20 cellular contexts compared by ENCODE assay signal in the genomic region with DNA sequence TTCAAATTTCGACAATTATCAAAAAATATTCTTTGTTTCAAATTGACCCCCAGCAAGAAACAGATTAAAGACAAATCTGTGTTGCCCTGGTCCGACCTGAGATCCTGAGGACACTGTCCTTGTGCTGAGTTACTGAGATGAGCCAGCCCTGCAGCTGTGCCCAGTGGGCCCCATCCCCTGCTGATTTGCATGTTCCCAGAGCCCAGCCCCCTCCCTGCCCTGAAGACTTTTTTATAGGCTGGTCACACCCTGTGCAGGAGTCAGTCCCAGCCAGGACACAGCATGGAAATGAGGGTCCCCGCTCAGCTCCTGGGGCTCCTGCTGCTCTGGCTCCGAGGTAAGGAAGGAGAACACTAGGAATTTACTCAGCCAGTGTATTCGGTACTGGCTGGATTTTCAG. TPM values are rescaled to one million over a fixed set of nuclear protein-coding genes. Genes with fewer than 3 reads are reported as not detected.
DNase-seq lines count a peak whose midpoint lies in the region; ATAC-seq and TF ChIP-seq lines count a peak whose summit lies in the region.
"Had no signal": no experiment of that assay in that cellular context is flagged by ENCODE, and none has a peak within 500 bp of the region (broad histone marks: within the 10 kb centered on the region; RNA-seq: fewer than 3 reads in every experiment).

No MANE protein-coding gene starts in this region.

- ATAC-seq in stimulated activated naive CD8-positive, alpha-beta T cell treated with anti-CD3 and anti-CD28 coated beads, Interleukin-15, Interleukin-2, amounts not matched to agents 100 U/mL and 50 U/mL, for 24 hours, result no peak
- ATAC-seq in naive thymus-derived CD8-positive, alpha-beta T cell, result no peak
- ATAC-seq in GM19455 (IDR thresholded peaks at IDR 0.05; ENCODE audit: unreplicated experiment), result no peak
- no peak for ATAC-seq in HG02623 (IDR thresholded peaks at IDR 0.05; ENCODE audit: unreplicated experiment)
- ATAC-seq: K562 had no signal

- H3K36me3 ChIP-seq in OCI-LY3 (replicated peaks; ENCODE audit: low read depth, low read length), result no peaks in the 10 kb centered on the region
- H3K36me3 ChIP-seq: adrenal gland, cardiac muscle cell, esophagus muscularis mucosa had no signal

- TF ChIP-seq CTCF in OCI-LY3 (IDR thresholded peaks at IDR 0.05; ENCODE audit: low read depth, low read length), result no peak

- H3K27me3 Mint-ChIP-seq in stimulated activated naive CD8-positive, alpha-beta T cell treated with anti-CD3 and anti-CD28 coated beads, Interleukin-15, Interleukin-2, amounts not matched to agents 100 ng/mL and 50 ng/mL, for 24 hours, result peaks cover 14% of the 10 kb centered on the region
- H3K27me3 Mint-ChIP-seq in naive thymus-derived CD8-positive, alpha-beta T cell, result peaks cover 4 to 44% (median 23%) of the 10 kb centered on the region in 5 donors

- POLR2A ChIA-PET in naive thymus-derived CD8-positive, alpha-beta T cell (lab: Charles Lee), result no interaction called here

- peak overlapping the region; percentile 68 for H3K4me3 ChIP-seq in OCI-LY3 (ENCODE audit: low read length)
- H3K4me3 ChIP-seq: adrenal gland, cardiac muscle cell, esophagus muscularis mucosa, K562, skin epidermis had no signal

- H3K9ac ChIP-seq in OCI-LY3 (ENCODE audit: low read length), result no peak overlapping the region
- H3K9ac ChIP-seq: parathyroid adenoma had no signal

- no peaks in the 10 kb centered on the region for H3K36me3 Mint-ChIP-seq in stimulated activated naive CD8-positive, alpha-beta T cell treated with anti-CD3 and anti-CD28 coated beads, Interleukin-15, Interleukin-2, amounts not matched to agents 100 ng/mL and 50 ng/mL, for 24 hours (ENCODE audit: low read depth)
- no peaks in the 10 kb centered on the region for H3K36me3 Mint-ChIP-seq in naive thymus-derived CD8-positive, alpha-beta T cell

- H3K4me1 Mint-ChIP-seq in stimulated activated naive CD8-positive, alpha-beta T cell treated with anti-CD3 and anti-CD28 coated beads, Interleukin-15, Interleukin-2, amounts not matched to agents 100 ng/mL and 50 ng/mL, for 24 hours (ENCODE audit: low read depth), result peaks cover 4% of the 10 kb centered on the region
- peaks cover 0 to 31% (median 0%) of the 10 kb centered on the region in 4 donors for H3K4me1 Mint-ChIP-seq in naive thymus-derived CD8-positive, alpha-beta T cell

- DNase-seq in stimulated activated naive CD8-positive, alpha-beta T cell treated with anti-CD3 and anti-CD28 coated beads, Interleukin-15, Interleukin-2, amounts not matched to agents 100 U/mL and 50 U/mL, for 24 hours, result no peak
- peak; percentile 22 for DNase-seq in iPS-NIHi7 (ENCODE audit: extremely low spot score)
- no peak for DNase-seq in naive thymus-derived CD8-positive, alpha-beta T cell
- no peak for DNase-seq in putamen (ENCODE audit: low spot score)
- DNase-seq: NCI-H1092 treated with DMSO at 0.1 percent for 48 hours, NCI-H2171 treated with DMSO at 0.1 percent for 48 hours, NCI-H82, trophoblast cell had no signal

- no peaks in the 10 kb centered on the region for H3K79me2 ChIP-seq in OCI-LY3 (ENCODE audit: low read length)
- H3K79me2 ChIP-seq: parathyroid adenoma had no signal

- peak overlapping the region; percentile 80 for H3K4me2 ChIP-seq in OCI-LY3 (ENCODE audit: low read length)

- H3K27ac ChIP-seq in OCI-LY3 (ENCODE audit: low read length), result no peak overlapping the region
- H3K27ac ChIP-seq: 22Rv1, adrenal gland, cardiac muscle cell, esophagus muscularis mucosa, parathyroid adenoma had no signal

- H3K4me3 Mint-ChIP-seq in stimulated activated naive CD8-positive, alpha-beta T cell treated with anti-CD3 and anti-CD28 coated beads, Interleukin-15, Interleukin-2, amounts not matched to agents 100 ng/mL and 50 ng/mL, for 24 hours, result peak overlapping the region; percentile 6
- peak overlapping the region in 1 of 10 donors; percentile 66 for H3K4me3 Mint-ChIP-seq in naive thymus-derived CD8-positive, alpha-beta T cell

- H3K27ac Mint-ChIP-seq in stimulated activated naive CD8-positive, alpha-beta T cell treated with anti-CD3 and anti-CD28 coated beads, Interleukin-15, Interleukin-2, amounts not matched to agents 100 ng/mL and 50 ng/mL, for 24 hours, result no peak overlapping the region
- H3K27ac Mint-ChIP-seq in naive thymus-derived CD8-positive, alpha-beta T cell, result no peak overlapping the region
- H3K27ac Mint-ChIP-seq: activated T-helper 2 cell treated with anti-CD3 and anti-CD28 coated beads, Interferon-gamma antibody, Interleukin-2, Interleukin-4, amounts not matched to agents 10 μg/mL and 5 μg/mL and 100 μg/mL, durations not matched to agents 14 hours and 24 hours and 36 hours had no signal

- H3K9me3 ChIP-seq in OCI-LY3 (ENCODE audit: insufficient read depth, low read length), result no peaks in the 10 kb centered on the region
- H3K9me3 ChIP-seq: adrenal gland, esophagus muscularis mucosa had no signal

- peaks cover 14% of the 10 kb centered on the region for H3K4me1 ChIP-seq in OCI-LY3 (ENCODE audit: low read length)
- H3K4me1 ChIP-seq: adrenal gland, esophagus muscularis mucosa, parathyroid adenoma had no signal

- H4K20me1 ChIP-seq in OCI-LY3 (ENCODE audit: insufficient read depth, low read length), result no peaks in the 10 kb centered on the region

- H2AFZ ChIP-seq in OCI-LY3 (ENCODE audit: low read depth, low read length), result peak overlapping the region; percentile 50; the same call in 1 of the 2 replicates
- H2AFZ ChIP-seq: parathyroid adenoma had no signal

- H3K27me3 ChIP-seq in OCI-LY3 (ENCODE audit: low read depth, low read length), result peaks cover 19% of the 10 kb centered on the region
- H3K27me3 ChIP-seq: adrenal gland, cardiac muscle cell had no signal

- H3K9me3 Mint-ChIP-seq in stimulated activated naive CD8-positive, alpha-beta T cell treated with anti-CD3 and anti-CD28 coated beads, Interleukin-15, Interleukin-2, amounts not matched to agents 100 ng/mL and 50 ng/mL, for 24 hours, result no peaks in the 10 kb centered on the region
- no peaks in the 10 kb centered on the region for H3K9me3 Mint-ChIP-seq in naive thymus-derived CD8-positive, alpha-beta T cell
- H3K9me3 Mint-ChIP-seq: activated T-helper 2 cell treated with anti-CD3 and anti-CD28 coated beads, Interferon-gamma antibody, Interleukin-2, Interleukin-4, amounts not matched to agents 10 μg/mL and 5 μg/mL and 100 μg/mL, durations not matched to agents 14 hours and 24 hours and 36 hours had no signal

RNA-seq across cellular contexts. Expression of gene ZNG1B, which starts 31.4 kb away (rescaled TPM):
- total RNA-seq in naive thymus-derived CD8-positive, alpha-beta T cell, result 10 to 100 TPM; 47.6 to 48.5 TPM
- polyA plus RNA-seq in naive thymus-derived CD8-positive, alpha-beta T cell, result 10 to 100 TPM; 22.5 to 25.1 (median 23.4) TPM
